Comparison of ENCODE assay signal across 8 cellular contexts in the genomic region with DNA sequence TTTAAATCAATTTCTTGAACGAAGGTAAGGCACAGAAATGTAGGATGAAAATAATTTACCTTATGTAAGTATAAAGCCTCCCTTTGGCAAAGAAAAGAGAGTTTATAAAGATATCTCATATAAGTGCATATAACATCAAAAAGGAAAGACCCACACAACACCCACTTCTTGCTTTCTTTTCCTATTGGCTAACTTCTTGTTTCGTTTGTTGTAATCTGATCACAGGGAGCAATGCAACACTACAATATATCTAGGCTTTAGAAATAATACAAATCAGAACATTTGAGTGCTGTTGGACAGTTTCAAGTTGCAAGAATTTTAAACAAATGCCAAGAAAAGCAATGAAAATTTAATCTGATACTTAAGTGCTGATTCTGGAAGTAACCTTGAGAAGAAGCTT. TPM values are rescaled to one million over a fixed set of nuclear protein-coding genes. Genes with fewer than 3 reads are reported as not detected.
A peak's percentile ranks its signal among the peaks of the same experiment; 100 is the strongest.
DNase-seq lines count a peak whose midpoint lies in the region; ATAC-seq, FAIRE-seq and TF ChIP-seq lines count a peak whose summit lies in the region.

No MANE protein-coding gene starts in this region.

- H3K4me3 ChIP-seq in cardiac muscle cell (peak overlapping the region; percentile 67), epithelial cell of proximal tubule (ENCODE audit: low read depth, low read length) (peak overlapping the region; percentile 91)

- no peaks in the 10 kb centered on the region for H3K36me3 ChIP-seq in cardiac muscle cell

- FAIRE-seq in RCC 7860 (lab: Jason Lieb, UNC): peak; percentile 69
- no peak for FAIRE-seq in D721Med (lab: Jason Lieb, UNC)

- intact Hi-C loops in left ventricle myocardium superior (cut with micrococcal nuclease): loop anchor here (5.0 kb wide), 1 partner anchor 99 kb away; no protein-coding TSS in a partner anchor

- no peaks in the 10 kb centered on the region for H3K9me3 ChIP-seq in cardiac muscle cell (ENCODE audit: low read depth)

- no peak for ATAC-seq in left ventricle myocardium superior

- H3K4me1 ChIP-seq in cardiac muscle cell (ENCODE audit: low read depth): peaks cover 34% of the 10 kb centered on the region

- peak; percentile 47 to 67 for DNase-seq in cardiac muscle cell (ENCODE audit: low read depth in 1 of 2, low spot score in 1 of 2)
- no peak for DNase-seq in left ventricle myocardium superior
- DNase-seq in RCC 7860 (ENCODE audit: low spot score): no peak
- no peak for DNase-seq in epithelial cell of proximal tubule (ENCODE audit: low read depth)
- DNase-seq in pons (ENCODE audit: low spot score): peak; percentile 52
- DNase-seq in ecto neural progenitor cell (ENCODE audit: low spot score): no peak
- DNase-seq in D721Med (ENCODE audit: insufficient read length, low spot score): no peak
- no peak for DNase-seq in COLO829 (ENCODE audit: low spot score)

- peak overlapping the region; percentile 50 for H3K27ac ChIP-seq in cardiac muscle cell

- no peak for TF ChIP-seq CTCF in cardiac muscle cell (IDR thresholded peaks at IDR 0.05; ENCODE audit: low read depth, low read length)
- no peak for TF ChIP-seq CTCF in epithelial cell of proximal tubule (conservative IDR thresholded peaks at IDR 0.05; ENCODE audit: low read depth, low read length)
- no peak for TF ChIP-seq CTCF in D721Med (IDR thresholded peaks at IDR 0.05; ENCODE audit: insufficient read depth, missing control alignments)

- H3K27me3 ChIP-seq in cardiac muscle cell: no peaks in the 10 kb centered on the region

RNA-seq across cellular contexts. Expression of a gene that starts 1.3 kb away (rescaled TPM):
- 12.4 and 19.4 TPM in 2 replicates for total RNA-seq in cardiac muscle cell
- polyA plus RNA-seq in cardiac muscle cell: 10.7 and 13.2 TPM in 2 replicates
- 23.5 TPM for total RNA-seq in left ventricle myocardium superior
- 21.6 and 32.2 TPM in 2 replicates for total RNA-seq in epithelial cell of proximal tubule

RNA-seq across cellular contexts. Expression of a gene that starts 1.7 kb away (rescaled TPM):
- total RNA-seq in cardiac muscle cell (50.6 and 52.5 TPM in 2 replicates), left ventricle myocardium superior (59.0 TPM), epithelial cell of proximal tubule (69.1 and 99.4 TPM in 2 replicates)
- 56.9 and 62.9 TPM in 2 replicates for polyA plus RNA-seq in cardiac muscle cell

Comparison
In these comparisons a context has a peak if more than half of its experiments do, and no peak if none do; other contexts are left out.
1. DNase-seq: peak in cardiac muscle cell (2 of 2) and pons (single experiment); none in left ventricle myocardium superior (single experiment), RCC 7860 (single experiment), epithelial cell of proximal tubule (single experiment), ecto neural progenitor cell (single experiment), D721Med (single experiment) and COLO829 (single experiment).